Comparison of ENCODE assay signal across 18 cellular contexts in the genomic region with DNA sequence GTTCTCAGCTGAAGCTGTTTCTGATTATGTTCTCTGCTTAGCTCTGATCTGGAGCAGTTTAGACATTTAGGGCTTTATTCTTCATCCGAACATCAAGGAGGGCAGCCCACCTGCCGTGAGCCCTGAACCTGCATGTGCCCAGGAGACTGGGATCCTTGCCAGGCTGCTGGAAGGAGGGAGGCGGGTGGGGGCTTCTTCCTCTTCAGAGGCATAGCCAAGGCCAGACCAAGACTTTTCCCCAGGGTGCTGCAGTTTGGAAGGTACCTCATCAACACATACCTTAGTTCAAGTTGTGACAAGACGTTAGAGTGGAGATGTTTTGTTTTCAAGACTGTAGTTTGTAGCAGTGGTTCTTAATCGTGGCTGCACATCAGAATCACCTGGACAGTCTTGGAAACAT.
A peak's percentile ranks its signal among the peaks of the same experiment; 100 is the strongest.
DNase-seq lines count a peak whose midpoint lies in the region; ATAC-seq, FAIRE-seq and TF ChIP-seq lines count a peak whose summit lies in the region.
"Had no signal": no experiment of that assay in that cellular context is flagged by ENCODE, and none has a peak within 500 bp of the region (broad histone marks: within the 10 kb centered on the region; RNA-seq: fewer than 3 reads in every experiment).

No MANE protein-coding gene starts in this region.

- peak; percentile 53 for DNase-seq in COR-L47 (lab: John Stamatoyannopoulos, UW)
- DNase-seq in NCI-H1092 (lab: John Stamatoyannopoulos, UW), result peak; percentile 21
- peak; percentile 18 for DNase-seq in mammary epithelial cell
- no peak for DNase-seq in keratinocyte (ENCODE audit: low read depth, low spot score)
- DNase-seq in central memory CD4-positive, alpha-beta T cell, result no peak
- DNase-seq: GDM1, H9, NCI-H2081, NCI-H226, NCI-H524 treated with DMSO at 0.1 percent for 48 hours had no signal

- H3K27me3 ChIP-seq in mammary epithelial cell (ENCODE audit: insufficient read depth, low read length) (peaks cover 23% of the 10 kb centered on the region), keratinocyte (ENCODE audit: control insufficient read depth, extremely low read depth, insufficient read depth, low read length) (no peaks in the 10 kb centered on the region)
- H3K27me3 ChIP-seq: SJSA1 had no signal

- H4K20me1 ChIP-seq in mammary epithelial cell (ENCODE audit: insufficient read depth, low read length), result no peaks in the 10 kb centered on the region
- H4K20me1 ChIP-seq in keratinocyte (ENCODE audit: control insufficient read depth, extremely low read depth, insufficient read depth, low read length), result no peaks in the 10 kb centered on the region

- H3K36me3 ChIP-seq in mammary epithelial cell (ENCODE audit: insufficient read depth, low read length), result no peaks in the 10 kb centered on the region
- no peaks in the 10 kb centered on the region for H3K36me3 ChIP-seq in keratinocyte (ENCODE audit: control insufficient read depth in 2 of 2, extremely low read depth in 1 of 2, insufficient read depth in 2 of 2, low read length in 2 of 2)
- H3K36me3 ChIP-seq: SJSA1 had no signal

- in situ Hi-C loops in mammary epithelial cell (cut with MboI; ENCODE audit: low sequenced_read_pairs in 2 of 2), result no loop called here

- no peak for TF ChIP-seq CTCF in mammary epithelial cell (conservative IDR thresholded peaks at IDR 0.05 in 1 of 2, IDR thresholded peaks at IDR 0.05 in 1 of 2; ENCODE audit: extremely low read depth in 1 of 2, insufficient read depth in 1 of 2, low read depth in 1 of 2, low read length in 2 of 2)
- no peak for TF ChIP-seq CTCF in keratinocyte (optimal IDR thresholded peaks at IDR 0.05 in 1 of 3, IDR thresholded peaks at IDR 0.05 in 1 of 3, conservative IDR thresholded peaks at IDR 0.05 in 1 of 3; ENCODE audit: extremely low read depth in 1 of 3, insufficient read depth in 2 of 3, low read length in 3 of 3)

- peaks cover 9% of the 10 kb centered on the region for H3K9me3 ChIP-seq in mammary epithelial cell (replicated peaks; ENCODE audit: insufficient read depth, low read length)
- peaks cover 7% of the 10 kb centered on the region for H3K9me3 ChIP-seq in keratinocyte (ENCODE audit: control insufficient read depth, low read depth, low read length)
- H3K9me3 ChIP-seq: A549, SJSA1 had no signal

- CTCF ChIA-PET in mammary epithelial cell (lab: Charles Lee; ENCODE audit: low non-redundant PET), result interaction anchor here (0.7 kb wide), 1 partner anchor 137 kb away, joined by 3 read pairs; no protein-coding TSS in a partner anchor

- H3K4me2 ChIP-seq in mammary epithelial cell (ENCODE audit: insufficient read depth, low read depth, low read length) (no peak overlapping the region), keratinocyte (ENCODE audit: control insufficient read depth, extremely low read depth, insufficient read depth, low read depth, low read length) (peak overlapping the region; percentile 72)
- H3K4me2 ChIP-seq: A549 had no signal

- H3K4me1 ChIP-seq in mammary epithelial cell (ENCODE audit: insufficient read depth, low read length), result no peaks in the 10 kb centered on the region
- peaks cover 21% of the 10 kb centered on the region for H3K4me1 ChIP-seq in keratinocyte (ENCODE audit: control insufficient read depth, extremely low read depth, insufficient read depth, low read length)
- H3K4me1 ChIP-seq: SJSA1 had no signal

- H3K9ac ChIP-seq in mammary epithelial cell (ENCODE audit: insufficient read depth, low read length) (no peak overlapping the region), keratinocyte (ENCODE audit: control insufficient read depth, extremely low read depth, insufficient read depth, low read length) (no peak overlapping the region)
- H3K9ac ChIP-seq: KMS-11 had no signal

- H3K4me3 ChIP-seq in mammary epithelial cell (replicated peaks in 1 of 3; ENCODE audit: insufficient read depth in 1 of 3, low read depth in 2 of 3, low read length in 3 of 3), result no peak overlapping the region
- peak overlapping the region in 1 of 3 experiments; percentile 30 for H3K4me3 ChIP-seq in keratinocyte (ENCODE audit: control insufficient read depth in 2 of 3, extremely low read depth in 1 of 3, insufficient read depth in 2 of 3, low read depth in 1 of 3, low read length in 3 of 3)
- H3K4me3 ChIP-seq: A549, SJSA1 had no signal

- peak; percentile 90 for FAIRE-seq in keratinocyte (lab: Jason Lieb, UNC)
- FAIRE-seq: A549 had no signal

- H2AFZ ChIP-seq in mammary epithelial cell (ENCODE audit: low read depth, low read length) (no peak overlapping the region), keratinocyte (ENCODE audit: control insufficient read depth, low read length) (no peak overlapping the region)

- H3K79me2 ChIP-seq in mammary epithelial cell (ENCODE audit: insufficient read depth, low read length), result no peaks in the 10 kb centered on the region
- no peaks in the 10 kb centered on the region for H3K79me2 ChIP-seq in keratinocyte (ENCODE audit: control insufficient read depth, insufficient read depth, low read length)

- no peaks in the 10 kb centered on the region for H3K9me1 ChIP-seq in keratinocyte (ENCODE audit: control insufficient read depth, extremely low read depth, insufficient read depth, low read length)

- H3K27ac ChIP-seq in mammary epithelial cell (ENCODE audit: insufficient read depth, low read depth, low read length) (no peak overlapping the region), keratinocyte (ENCODE audit: control insufficient read depth, insufficient read depth, low read length) (no peak overlapping the region)
- H3K27ac ChIP-seq: A549, HL-60, KMS-11, SJSA1 had no signal

- intact Hi-C loops in mammary epithelial cell (cut with micrococcal nuclease), result no loop called here

- WGBS in mammary epithelial cell (ENCODE audit: low coverage, missing lambda C conversion rate), result 10% methylated on average over 4 of the region's 5 CpGs

- ATAC-seq in GM19035 (IDR thresholded peaks at IDR 0.05; ENCODE audit: unreplicated experiment) (no peak), HG02759 (IDR thresholded peaks at IDR 0.05; ENCODE audit: unreplicated experiment) (no peak)
- ATAC-seq: A549; CD8-positive, alpha-beta T cell; Panc1 had no signal

- no TSS peak for BruUV-seq in mammary epithelial cell (replicated peaks; lab: Mats Ljungman, UMichigan)

- dilution Hi-C loops in mammary epithelial cell (cut with HindIII; ENCODE audit: low sequenced_read_pairs), result no loop called here
- dilution Hi-C loops in keratinocyte (cut with MboI; ENCODE audit: extremely low pct_ligation_motif_present, low sequenced_read_pairs), result no loop called here

Comparison
In these comparisons a context has a peak if more than half of its experiments do, and no peak if none do; other contexts are left out.
1. DNase-seq: peak in COR-L47 (single experiment), NCI-H1092 (single experiment) and mammary epithelial cell (single experiment); none in keratinocyte (single experiment) and central memory CD4-positive, alpha-beta T cell (single experiment).